Comparison of ENCODE assay signal across 1 cellular context in the genomic region with DNA sequence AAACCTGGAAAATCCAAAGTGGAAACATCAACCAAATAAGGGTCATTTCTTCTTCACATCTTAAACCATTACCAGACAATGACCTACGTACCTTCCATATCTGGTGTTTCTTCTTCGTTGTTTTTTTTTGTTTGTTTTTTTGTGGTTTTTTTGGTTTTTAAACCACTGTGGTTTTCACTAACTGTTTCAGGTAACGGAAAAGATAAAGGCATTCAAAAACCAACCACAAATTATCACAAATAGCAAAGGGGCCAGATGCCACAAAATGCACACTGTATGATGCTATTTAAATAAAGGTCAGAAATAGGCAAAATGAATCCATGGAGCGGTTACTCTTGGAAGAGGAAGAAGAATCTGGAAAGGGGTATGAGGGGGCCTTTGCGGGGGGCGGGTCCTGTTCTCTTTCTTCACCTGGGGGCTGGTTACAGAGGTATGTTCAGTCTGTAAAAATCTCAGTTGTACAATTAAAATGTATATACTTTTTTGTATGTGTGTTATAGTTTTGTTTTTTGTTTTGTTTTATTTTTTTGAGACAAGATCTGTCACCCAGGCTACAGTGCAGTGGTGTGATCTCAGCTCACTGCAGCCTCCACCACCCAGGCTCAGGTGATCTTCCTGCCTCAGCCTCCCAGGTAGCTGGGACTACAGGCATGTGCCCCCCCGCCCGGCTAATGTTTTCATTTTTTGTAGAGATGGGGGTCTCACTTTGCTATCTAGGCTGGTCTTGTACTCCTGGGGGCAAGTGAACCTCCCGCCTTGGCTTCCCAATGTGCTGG.
TF ChIP-seq lines count a peak whose summit lies in the region.

No MANE protein-coding gene starts in this region.

TF ChIP-seq in GM12878, 131 proteins besides CTCF, POLR2A, EP300 and RAD21 (continued from another document):
- TF ChIP-seq NFIC (IDR thresholded peaks at IDR 0.05; ENCODE audit: low read depth, low read length) (0 out of 2 replicates have a peak, but pooled peaks have one; percentile 32), NFYA (IDR thresholded peaks at IDR 0.05; ENCODE audit: borderline replicate concordance, low read depth, low read length) (no peak), MEF2B (IDR thresholded peaks at IDR 0.05; ENCODE audit: partially characterized antibody, poor library complexity, severe bottlenecking) (peak; percentile 14), RUNX3 (IDR thresholded peaks at IDR 0.05; ENCODE audit: low read length) (peak; percentile 96), MEF2A (IDR thresholded peaks at IDR 0.05; ENCODE audit: insufficient read depth, low read depth, low read length) (0 out of 2 replicates have a peak, but pooled peaks have one; percentile 20)
- TF ChIP-seq, protein P1, sequence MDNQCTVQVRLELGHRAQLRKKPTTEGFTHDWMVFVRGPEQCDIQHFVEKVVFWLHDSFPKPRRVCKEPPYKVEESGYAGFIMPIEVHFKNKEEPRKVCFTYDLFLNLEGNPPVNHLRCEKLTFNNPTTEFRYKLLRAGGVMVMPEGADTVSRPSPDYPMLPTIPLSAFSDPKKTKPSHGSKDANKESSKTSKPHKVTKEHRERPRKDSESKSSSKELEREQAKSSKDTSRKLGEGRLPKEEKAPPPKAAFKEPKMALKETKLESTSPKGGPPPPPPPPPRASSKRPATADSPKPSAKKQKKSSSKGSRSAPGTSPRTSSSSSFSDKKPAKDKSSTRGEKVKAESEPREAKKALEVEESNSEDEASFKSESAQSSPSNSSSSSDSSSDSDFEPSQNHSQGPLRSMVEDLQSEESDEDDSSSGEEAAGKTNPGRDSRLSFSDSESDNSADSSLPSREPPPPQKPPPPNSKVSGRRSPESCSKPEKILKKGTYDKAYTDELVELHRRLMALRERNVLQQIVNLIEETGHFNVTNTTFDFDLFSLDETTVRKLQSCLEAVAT (IDR thresholded peaks at IDR 0.05) = peak; percentile 40; the same call in 1 of the 2 replicates
TF ChIP-seq in GM12878: peak in this region for 6.
